Comparison of ENCODE assay signal across 14 cellular contexts in the genomic region with DNA sequence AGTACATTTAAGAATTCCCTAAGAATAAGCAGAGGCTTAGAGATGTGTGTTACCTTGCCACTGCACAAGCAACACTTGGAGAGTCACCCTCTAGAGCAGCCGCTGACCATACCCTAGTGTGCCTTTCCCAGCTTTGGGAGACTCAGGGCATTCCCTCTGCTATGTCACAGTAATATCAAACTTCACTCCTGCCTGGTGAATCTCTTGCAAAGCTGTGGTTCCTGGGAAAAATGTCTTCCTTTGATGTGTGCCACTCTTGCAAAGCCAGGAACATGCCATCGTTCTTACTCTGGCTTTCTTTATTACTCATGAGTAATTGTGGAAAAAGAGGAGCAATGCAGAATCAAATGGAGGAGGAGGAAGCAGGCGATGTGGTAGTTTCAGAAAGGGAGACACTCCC.
A peak's percentile ranks its signal among the peaks of the same experiment; 100 is the strongest.
DNase-seq lines count a peak whose midpoint lies in the region; ATAC-seq, FAIRE-seq and TF ChIP-seq lines count a peak whose summit lies in the region.
"Had no signal": no experiment of that assay in that cellular context is flagged by ENCODE, and none has a peak within 500 bp of the region (broad histone marks: within the 10 kb centered on the region; RNA-seq: fewer than 3 reads in every experiment).

No MANE protein-coding gene starts in this region.

- H3K4me2 ChIP-seq in PC-3 (ENCODE audit: low read length) = 0 out of 2 replicates have a peak overlapping the region, but pooled peaks have one; percentile 57

- H2AFZ ChIP-seq in PC-3 (ENCODE audit: low read length) = no peak overlapping the region

- no TSS peak for BruUV-seq in PC-3 (replicated peaks; lab: Mats Ljungman, UMichigan)

- no peaks in the 10 kb centered on the region for H4K20me1 ChIP-seq in PC-3 (ENCODE audit: low read length)

- TF ChIP-seq POLR2A in H54 (IDR thresholded peaks at IDR 0.05; ENCODE audit: low read depth, low read length) = no peak

- H3K9me3 ChIP-seq in PC-3 (ENCODE audit: low read length) (no peaks in the 10 kb centered on the region), right atrium auricular region (no peaks in the 10 kb centered on the region), skeletal muscle tissue (ENCODE audit: control insufficient read depth in 3 of 3, low read length in 3 of 3) (no peaks in the 10 kb centered on the region)

- peak; percentile 11 for FAIRE-seq in H54 (lab: Jason Lieb, UNC)

- no peaks in the 10 kb centered on the region for H3K9me2 ChIP-seq in PC-3 (replicated peaks; ENCODE audit: low read length)

- POLR2A ChIA-PET in PC-3 (lab: Charles Lee; ENCODE audit: unreplicated experiment) = interaction anchor here (0.6 kb wide), 1 partner anchor 9 kb away, joined by 4 read pairs; no protein-coding TSS in a partner anchor

- H3K27ac ChIP-seq in PC-3 (ENCODE audit: low read length) (peak overlapping the region; percentile 4; the same call in 1 of the 2 replicates), right atrium auricular region (peak overlapping the region; percentile 68 to 75), skeletal muscle tissue (ENCODE audit: low read depth, low read length) (peak overlapping the region; percentile 80), caudate nucleus (ENCODE audit: low read depth, low read length) (no peak overlapping the region)
- H3K27ac ChIP-seq: HL-60 had no signal

- no peaks in the 10 kb centered on the region for H3K79me2 ChIP-seq in PC-3 (ENCODE audit: low read length)

- CTCF ChIA-PET in PC-3 (lab: Charles Lee) = interaction anchor here (0.5 to 1.6 kb wide), 4 partner anchors 9 to 325 kb away, joined by 3 to 8 read pairs (median 3); no protein-coding TSS in a partner anchor

- H3K4me1 ChIP-seq in PC-3 (ENCODE audit: insufficient read depth, low read length) = peaks cover 17% of the 10 kb centered on the region
- peaks cover 0 to 32% of the 10 kb centered on the region in 2 donors for H3K4me1 ChIP-seq in right atrium auricular region
- H3K4me1 ChIP-seq in skeletal muscle tissue (ENCODE audit: control insufficient read depth in 3 of 3, insufficient read depth in 3 of 3, low read length in 3 of 3) = peaks cover 15 to 23% (median 15%) of the 10 kb centered on the region in 3 donors

- H3K4me3 ChIP-seq in PC-3 (ENCODE audit: low read length) (no peak overlapping the region), right atrium auricular region (no peak overlapping the region), skeletal muscle tissue (ENCODE audit: low read length in 3 of 3) (peak overlapping the region in 2 of 3 donors; percentile 18 to 45)

- intact Hi-C loops in PC-3 (cut with micrococcal nuclease) = loop anchor here (5.0 kb wide), 3 partner anchors 161 to 314 kb away; no protein-coding TSS in a partner anchor

- H3K9ac ChIP-seq in PC-3 (ENCODE audit: low read length) = no peak overlapping the region
- peak overlapping the region in 2 of 3 donors; percentile 46 to 58 for H3K9ac ChIP-seq in skeletal muscle tissue (ENCODE audit: low read depth in 1 of 3, low read length in 3 of 3)

- H3F3A ChIP-seq in PC-3 (ENCODE audit: low read length, unreplicated experiment) = no peaks in the 10 kb centered on the region

- H3K36me3 ChIP-seq in PC-3 (ENCODE audit: low read depth, low read length) (no peaks in the 10 kb centered on the region), right atrium auricular region (no peaks in the 10 kb centered on the region), skeletal muscle tissue (ENCODE audit: control insufficient read depth in 3 of 3, insufficient read depth in 3 of 3, low read length in 3 of 3) (no peaks in the 10 kb centered on the region)

- DNase-seq in H54 (ENCODE audit: insufficient read length, low spot score) (no peak), PC-3 (peak; percentile 61), right atrium auricular region (ENCODE audit: low spot score) (no peak), caudate nucleus (lab: John Stamatoyannopoulos, UW) (no peak)
- no peak for DNase-seq in activated CD4-positive, alpha-beta T cell treated with anti-CD3 and anti-CD28 coated beads, Interleukin-2, amount 50 U/mL, for 4 hours
- DNase-seq: activated CD4-positive, alpha-beta T cell treated with anti-CD3 and anti-CD28 coated beads for 4 hours; activated CD8-positive, alpha-beta memory T cell treated with anti-CD3 and anti-CD28 coated beads, Interleukin-2, amount 50 U/mL, for 48 hours; activated naive CD4-positive, alpha-beta T cell treated with anti-CD3 and anti-CD28 coated beads for 36 hours; dermis blood vessel endothelial cell; DND-41; T1000 had no signal

- no peaks in the 10 kb centered on the region for H3K27me3 ChIP-seq in PC-3 (ENCODE audit: low read length)
- H3K27me3 ChIP-seq in right atrium auricular region = no peaks in the 10 kb centered on the region
- H3K27me3 ChIP-seq in skeletal muscle tissue (ENCODE audit: control insufficient read depth in 3 of 3, insufficient read depth in 3 of 3, low read length in 3 of 3) = no peaks in the 10 kb centered on the region

- peak; percentile 25 for ATAC-seq in PC-3
- no peak for ATAC-seq in HG03039 (IDR thresholded peaks at IDR 0.05; ENCODE audit: unreplicated experiment)

- TF ChIP-seq CTCF in PC-3 (conservative IDR thresholded peaks at IDR 0.05; ENCODE audit: low read depth, low read length) (no peak), right atrium auricular region (IDR thresholded peaks at IDR 0.05) (no peak)

Comparison
In these comparisons a context has a peak if more than half of its experiments do, and no peak if none do; other contexts are left out.
1. H3K4me3 ChIP-seq: peak in skeletal muscle tissue (2 of 3); none in PC-3 (single experiment) and right atrium auricular region (0 of 2).